In the genomic region with DNA sequence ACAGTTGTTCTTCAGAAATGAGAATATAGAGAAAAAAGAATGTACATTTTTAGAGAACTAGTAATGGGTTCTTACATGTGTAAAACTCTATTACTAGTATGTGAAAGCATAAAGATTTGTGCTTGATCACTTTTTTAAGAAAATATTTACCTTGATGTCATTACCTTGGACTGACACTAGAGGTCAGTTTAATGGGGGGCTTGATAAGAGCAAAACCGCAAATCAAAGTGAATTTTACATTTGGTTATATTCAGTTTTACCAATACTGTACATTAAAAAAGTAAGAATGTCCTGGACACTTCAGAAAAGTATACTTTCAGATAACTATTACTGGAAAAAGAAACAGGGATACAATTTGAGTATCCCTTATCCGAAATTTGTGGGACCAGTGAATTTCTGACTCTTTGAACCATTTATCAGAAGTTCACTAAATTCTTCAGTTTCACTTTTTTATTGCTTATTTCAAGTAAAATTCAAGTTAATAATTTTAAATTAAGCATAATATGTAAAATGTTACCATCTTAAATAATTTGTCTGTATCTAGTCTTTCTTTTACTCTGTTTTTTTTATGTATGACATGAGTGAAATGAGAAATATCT, we compare ENCODE assay signal across 11 cellular contexts.
DNase-seq lines count a peak whose midpoint lies in the region; FAIRE-seq and TF ChIP-seq lines count a peak whose summit lies in the region.
"Had no signal": no experiment of that assay in that cellular context is flagged by ENCODE, and none has a peak within 500 bp of the region (broad histone marks: within the 10 kb centered on the region; RNA-seq: fewer than 3 reads in every experiment).

No MANE protein-coding gene starts in this region.

- DNase-seq in NCI-H510A treated with DMSO at 0.1 percent for 48 hours (lab: John Stamatoyannopoulos, UW), result peak; percentile 47
- no peak for DNase-seq in NCI-H510A (lab: John Stamatoyannopoulos, UW)
- peak; percentile 4 for DNase-seq in M059J (ENCODE audit: low read depth)
- DNase-seq in osteocyte (ENCODE audit: extremely low spot score, unreplicated experiment), result no peak
- DNase-seq in stimulated activated CD4-positive, alpha-beta T cell treated with anti-CD3 and anti-CD28 coated beads, Interleukin-15, amount 100 ng/mL, for 24 hours, result no peak
- no peak for DNase-seq in DMS79 (lab: John Stamatoyannopoulos, UW)
- no peak for DNase-seq in NCI-H2227 (lab: John Stamatoyannopoulos, UW; ENCODE audit: unreplicated experiment)
- DNase-seq: NCI-H2227 treated with DMSO at 0.1 percent for 48 hours; stimulated activated CD4-positive, alpha-beta T cell treated with anti-CD3 and anti-CD28 coated beads, Interleukin-12 subunit alpha, Interleukin-12 subunit beta, amount 100 ng/mL, for 4 hours; substantia nigra had no signal

- H3K27me3 Mint-ChIP-seq in osteocyte (ENCODE audit: unreplicated experiment), result peaks cover 21% of the 10 kb centered on the region

- H3K36me3 Mint-ChIP-seq in osteocyte (ENCODE audit: unreplicated experiment), result no peaks in the 10 kb centered on the region

- H3K9me3 Mint-ChIP-seq in osteocyte (ENCODE audit: unreplicated experiment), result no peaks in the 10 kb centered on the region

- no peak overlapping the region for H3K27ac Mint-ChIP-seq in osteocyte (ENCODE audit: unreplicated experiment)

- peak; percentile 21 for FAIRE-seq in colon (lab: Jason Lieb, UNC)

- TF ChIP-seq CTCF in osteocyte (IDR thresholded peaks at IDR 0.05), result peak; percentile 61

- peaks cover 9% of the 10 kb centered on the region for H3K4me1 Mint-ChIP-seq in osteocyte (ENCODE audit: unreplicated experiment)

- H3K4me3 Mint-ChIP-seq in osteocyte (ENCODE audit: unreplicated experiment), result no peak overlapping the region

Comparison
In these comparisons a context has a peak if more than half of its experiments do, and no peak if none do; other contexts are left out.
1. DNase-seq: peak in NCI-H510A treated with DMSO at 0.1 percent for 48 hours (single experiment) and M059J (single experiment); none in NCI-H510A (single experiment), osteocyte (single experiment), stimulated activated CD4-positive, alpha-beta T cell treated with anti-CD3 and anti-CD28 coated beads, Interleukin-15, amount 100 ng/mL, for 24 hours (single experiment), DMS79 (single experiment) and NCI-H2227 (single experiment).